24 cellular contexts compared by ENCODE assay signal in the genomic region with DNA sequence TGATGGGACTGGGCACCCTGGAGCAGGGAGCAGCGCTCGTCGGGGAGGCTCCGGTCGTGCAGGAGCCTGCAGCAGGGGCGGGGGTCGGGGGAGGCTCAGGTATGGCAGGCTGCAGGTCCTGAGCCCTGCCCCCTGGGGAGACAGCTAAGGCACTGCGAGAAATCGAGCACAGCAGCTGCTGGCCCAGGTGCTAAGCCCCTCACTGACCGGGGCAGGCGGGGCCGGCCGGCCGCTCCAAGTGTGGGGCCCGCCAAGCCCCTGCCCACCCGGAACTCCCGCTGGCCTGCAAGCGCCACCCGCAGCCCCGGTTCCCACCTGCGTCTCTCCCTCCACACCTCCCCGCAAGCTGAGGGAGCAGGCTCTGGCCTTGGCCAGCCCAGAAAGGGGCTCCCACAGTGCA.
"Had no signal": no experiment of that assay in that cellular context is flagged by ENCODE, and none has a peak within 500 bp of the region (broad histone marks: within the 10 kb centered on the region; RNA-seq: fewer than 3 reads in every experiment).

No MANE protein-coding gene starts in this region.

- H3K36me3 Mint-ChIP-seq: naive thymus-derived CD4-positive, alpha-beta T cell had no signal

- H3K27ac Mint-ChIP-seq: naive thymus-derived CD4-positive, alpha-beta T cell; progenitor cell of endocrine pancreas; stimulated activated naive CD8-positive, alpha-beta T cell treated with anti-CD3 and anti-CD28 coated beads, Interleukin-15, amount 100 ng/mL, for 72 hours had no signal

- FAIRE-seq: keratinocyte, pancreas had no signal

- H3K9me3 ChIP-seq: gastrocnemius medialis, pancreas, right lobe of liver, suprapubic skin, transverse colon, vagina had no signal

- H3K4me3 Mint-ChIP-seq: naive thymus-derived CD4-positive, alpha-beta T cell; nephron; stimulated activated naive CD8-positive, alpha-beta T cell treated with anti-CD3 and anti-CD28 coated beads, Interleukin-15, amount 100 ng/mL, for 72 hours had no signal

- H3K27ac ChIP-seq: epithelial cell of prostate, gastrocnemius medialis, left lung, pancreas, right lobe of liver, suprapubic skin, transverse colon, vagina had no signal

- DNase-seq: dorsolateral prefrontal cortex; effector CD4-positive, alpha-beta T cell; gastrocnemius medialis; mesendoderm; midbrain; naive thymus-derived CD4-positive, alpha-beta T cell; occipital lobe; right lobe of liver; stimulated activated CD4-positive, alpha-beta T cell treated with anti-CD3 and anti-CD28 coated beads, Interleukin-12 subunit alpha, Interleukin-12 subunit beta, amount 100 ng/mL, for 4 hours; stimulated activated CD4-positive, alpha-beta T cell treated with anti-CD3 and anti-CD28 coated beads, Interleukin-1b, Interleukin-23, amount 100 ng/mL, for 48 hours; stimulated activated CD4-positive, alpha-beta T cell treated with anti-CD3 and anti-CD28 coated beads, Interleukin-4, amount 100 ng/mL, for 1 hour; stimulated activated CD8-positive, alpha-beta memory T cell treated with anti-CD3 and anti-CD28 coated beads, Interleukin-4, amount 100 ng/mL, for 48 hours; stimulated activated naive CD4-positive, alpha-beta T cell; stimulated activated naive CD8-positive, alpha-beta T cell treated with anti-CD3 and anti-CD28 coated beads, Interleukin-15, amount 100 ng/mL, for 72 hours; transverse colon had no signal

- H3K27me3 ChIP-seq: dorsolateral prefrontal cortex, gastrocnemius medialis, left lung, pancreas, right lobe of liver, suprapubic skin, transverse colon, vagina had no signal

- H3K4me3 ChIP-seq: dorsolateral prefrontal cortex, gastrocnemius medialis, left lung, pancreas, right lobe of liver, smooth muscle cell, suprapubic skin, transverse colon, vagina had no signal

- H3K4me1 Mint-ChIP-seq: naive thymus-derived CD4-positive, alpha-beta T cell; stimulated activated naive CD8-positive, alpha-beta T cell treated with anti-CD3 and anti-CD28 coated beads, Interleukin-15, amount 100 ng/mL, for 72 hours had no signal

- H3K4me1 ChIP-seq: gastrocnemius medialis, left lung, pancreas, right lobe of liver, suprapubic skin, transverse colon, vagina had no signal

- H3K4me2 ChIP-seq: smooth muscle cell had no signal

- H3K36me3 ChIP-seq: gastrocnemius medialis, left lung, pancreas, right lobe of liver, suprapubic skin, transverse colon, vagina had no signal

- H3K27me3 Mint-ChIP-seq: progenitor cell of endocrine pancreas; stimulated activated naive CD8-positive, alpha-beta T cell treated with anti-CD3 and anti-CD28 coated beads, Interleukin-15, amount 100 ng/mL, for 72 hours had no signal
